ENCODE assay signal across 8 cellular contexts in the genomic region with DNA sequence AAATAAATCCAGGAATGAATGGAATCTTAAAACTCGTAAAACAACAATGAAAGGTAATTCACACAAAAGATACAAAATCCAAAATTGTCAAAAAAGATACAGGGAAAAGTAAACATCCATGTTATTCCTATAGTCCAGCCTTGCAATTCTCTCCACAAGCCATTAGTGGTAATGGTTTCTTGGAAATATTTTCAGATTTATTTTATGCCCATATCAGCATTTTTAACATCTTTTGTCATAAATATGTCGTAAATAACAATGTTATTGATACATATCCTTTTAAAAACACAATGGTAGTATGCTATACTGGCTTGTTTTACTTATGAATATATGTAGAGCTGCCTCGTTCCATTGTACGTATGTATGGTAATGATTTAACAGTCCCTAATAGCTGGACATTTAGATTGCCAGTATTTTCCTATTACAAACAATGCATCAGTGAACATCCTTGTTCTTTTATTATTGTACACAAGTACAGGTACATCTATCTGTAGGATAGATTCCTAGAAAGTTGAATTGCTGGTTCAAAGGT. TPM values are rescaled to one million over a fixed set of nuclear protein-coding genes. Genes with fewer than 3 reads are reported as not detected.
DNase-seq lines count a peak whose midpoint lies in the region; ATAC-seq, FAIRE-seq and TF ChIP-seq lines count a peak whose summit lies in the region.

No MANE protein-coding gene starts in this region.

- H3K36me3 Mint-ChIP-seq in activated naive CD4-positive, alpha-beta T cell treated with anti-CD3 and anti-CD28 coated beads, Interleukin-2, amount 10 ng/mL, durations not matched to agents 7 days and 5 days = peaks cover 3% of the 10 kb centered on the region
- H3K36me3 Mint-ChIP-seq in astrocyte (ENCODE audit: low read depth, unreplicated experiment) = no peaks in the 10 kb centered on the region

- DNase-seq in activated naive CD4-positive, alpha-beta T cell treated with anti-CD3 and anti-CD28 coated beads, Interleukin-2, amount 10 ng/mL, durations not matched to agents 7 days and 5 days = no peak
- DNase-seq in activated naive CD4-positive, alpha-beta T cell treated with anti-CD3 and anti-CD28 coated beads, Interleukin-2, amount 50 U/mL, for 16 hours = no peak
- DNase-seq in astrocyte (ENCODE audit: low read depth) (no peak), lower lobe of right lung (no peak), upper lobe of left lung (no peak), SIG-M5 (lab: John Stamatoyannopoulos, UW) (no peak)
- no peak for DNase-seq in stimulated activated CD4-positive, alpha-beta T cell treated with anti-CD3 and anti-CD28 coated beads, Interleukin-2, amount 100 ng/mL, for 48 hours

- intact Hi-C loops in lower lobe of right lung (cut with DNase I) = no loop called here

- H3K27me3 Mint-ChIP-seq in activated naive CD4-positive, alpha-beta T cell treated with anti-CD3 and anti-CD28 coated beads, Interleukin-2, amount 10 ng/mL, durations not matched to agents 7 days and 5 days = peaks cover 19% of the 10 kb centered on the region
- no peaks in the 10 kb centered on the region for H3K27me3 Mint-ChIP-seq in astrocyte (ENCODE audit: low read depth, unreplicated experiment)

- H3K4me1 ChIP-seq in astrocyte (ENCODE audit: insufficient read depth, low read length) = peaks cover 12% of the 10 kb centered on the region
- H3K4me1 ChIP-seq in lower lobe of right lung = peaks cover 34% of the 10 kb centered on the region
- peaks cover 21 to 27% (median 26%) of the 10 kb centered on the region in 4 donors for H3K4me1 ChIP-seq in upper lobe of left lung

- H3K27me3 ChIP-seq in astrocyte (ENCODE audit: insufficient read depth, low read length) (no peaks in the 10 kb centered on the region), lower lobe of right lung (ENCODE audit: low read depth) (no peaks in the 10 kb centered on the region), upper lobe of left lung (no peaks in the 10 kb centered on the region)

- H3K36me3 ChIP-seq in astrocyte (ENCODE audit: insufficient read depth, low read length) (no peaks in the 10 kb centered on the region), lower lobe of right lung (no peaks in the 10 kb centered on the region), upper lobe of left lung (no peaks in the 10 kb centered on the region)

- H3K4me3 ChIP-seq in astrocyte (ENCODE audit: insufficient read depth, low read depth, low read length) (peak overlapping the region; percentile 71), lower lobe of right lung (peak overlapping the region; percentile 83), upper lobe of left lung (peak overlapping the region; percentile 51 to 83 (median 68))

- no peak for TF ChIP-seq POLR2A in upper lobe of left lung (IDR thresholded peaks at IDR 0.05)

- FAIRE-seq in astrocyte (lab: Jason Lieb, UNC) = peak; percentile 49

- H3K27ac ChIP-seq in astrocyte (ENCODE audit: low read depth, low read length) (peak overlapping the region; percentile 99), lower lobe of right lung (peak overlapping the region; percentile 96), upper lobe of left lung (peak overlapping the region; percentile 94 to 99 (median 96))

- no peak overlapping the region for H2AFZ ChIP-seq in astrocyte (ENCODE audit: low read depth, low read length)

- TF ChIP-seq CTCF in astrocyte (IDR thresholded peaks at IDR 0.05; ENCODE audit: insufficient read depth, low read depth, low read length) (no peak), lower lobe of right lung (IDR thresholded peaks at IDR 0.05) (no peak), upper lobe of left lung (IDR thresholded peaks at IDR 0.05) (no peak)

- H3K4me1 Mint-ChIP-seq in activated naive CD4-positive, alpha-beta T cell treated with anti-CD3 and anti-CD28 coated beads, Interleukin-2, amount 10 ng/mL, durations not matched to agents 7 days and 5 days = peaks cover 31% of the 10 kb centered on the region
- peaks cover 13% of the 10 kb centered on the region for H3K4me1 Mint-ChIP-seq in astrocyte (ENCODE audit: low read depth, unreplicated experiment)

- peaks cover 3% of the 10 kb centered on the region for H3K9me3 Mint-ChIP-seq in activated naive CD4-positive, alpha-beta T cell treated with anti-CD3 and anti-CD28 coated beads, Interleukin-2, amount 10 ng/mL, durations not matched to agents 7 days and 5 days
- no peaks in the 10 kb centered on the region for H3K9me3 Mint-ChIP-seq in astrocyte (ENCODE audit: unreplicated experiment)

- H3K9me3 ChIP-seq in astrocyte (ENCODE audit: insufficient read depth, low read depth, low read length) = no peaks in the 10 kb centered on the region
- H3K9me3 ChIP-seq in lower lobe of right lung = no peaks in the 10 kb centered on the region
- H3K9me3 ChIP-seq in upper lobe of left lung = no peaks in the 10 kb centered on the region

- no peaks in the 10 kb centered on the region for H4K20me1 ChIP-seq in astrocyte (ENCODE audit: insufficient read depth, low read length)

- peak overlapping the region; percentile 88 for H3K4me3 Mint-ChIP-seq in activated naive CD4-positive, alpha-beta T cell treated with anti-CD3 and anti-CD28 coated beads, Interleukin-2, amount 10 ng/mL, durations not matched to agents 7 days and 5 days
- H3K4me3 Mint-ChIP-seq in astrocyte (ENCODE audit: unreplicated experiment) = peak overlapping the region; percentile 90

- 63% methylated on average over 4 of the region's 4 CpGs for WGBS in upper lobe of left lung, 2 donors

- peak overlapping the region; percentile 93 for H3K4me2 ChIP-seq in astrocyte (ENCODE audit: low read length)

- no peak for ATAC-seq in lower lobe of right lung
- ATAC-seq in upper lobe of left lung (ENCODE audit: low FRiP score in 2 of 2) = no peak
- no peak for ATAC-seq in GM21367 (IDR thresholded peaks at IDR 0.05; ENCODE audit: unreplicated experiment)

- CTCF ChIA-PET in activated naive CD4-positive, alpha-beta T cell treated with anti-CD3 and anti-CD28 coated beads, Interleukin-2, amount 10 ng/mL, durations not matched to agents 7 days and 5 days (lab: Charles Lee) = interaction anchor here (3.8 kb wide), 1 partner anchor 218 kb away, joined by 24 read pairs; no protein-coding TSS in a partner anchor

- TF ChIP-seq EP300 in upper lobe of left lung (IDR thresholded peaks at IDR 0.05) = no peak

- peak overlapping the region; percentile 96 for H3K27ac Mint-ChIP-seq in activated naive CD4-positive, alpha-beta T cell treated with anti-CD3 and anti-CD28 coated beads, Interleukin-2, amount 10 ng/mL, durations not matched to agents 7 days and 5 days
- H3K27ac Mint-ChIP-seq in astrocyte (ENCODE audit: unreplicated experiment) = peak overlapping the region; percentile 92

- no peaks in the 10 kb centered on the region for H3K79me2 ChIP-seq in astrocyte (ENCODE audit: insufficient read depth, low read length)

- H3K9ac ChIP-seq in astrocyte (ENCODE audit: low read length) = peak overlapping the region; percentile 93

RNA-seq across cellular contexts. Expression of gene DNTTIP2, which starts 30.6 kb away (rescaled TPM):
- total RNA-seq in astrocyte (47.5 and 55.3 TPM in 2 replicates), lower lobe of right lung (46.8 TPM), upper lobe of left lung (10 to 100 TPM; 14.4 to 43.7 (median 33.2) TPM)
